Comparison of ENCODE assay signal across 8 cellular contexts in the genomic region with DNA sequence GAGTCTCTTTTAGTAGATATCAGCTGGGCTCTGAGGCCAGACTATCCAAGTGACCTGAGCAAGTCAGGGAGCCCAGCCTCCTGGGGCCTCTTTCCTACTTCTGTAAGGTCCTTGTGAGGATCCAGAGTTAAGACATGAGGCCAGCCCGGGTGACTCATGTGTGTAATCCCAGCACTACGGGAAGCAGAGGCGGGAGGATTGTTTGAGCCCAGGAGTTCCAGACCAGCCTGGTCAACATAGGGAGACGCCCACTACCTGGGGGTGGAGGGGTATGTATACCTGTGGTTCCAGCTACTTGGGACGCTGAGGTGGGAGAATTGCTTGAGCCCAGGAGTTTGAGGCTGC. TPM values are rescaled to one million over a fixed set of nuclear protein-coding genes. Genes with fewer than 3 reads are reported as not detected.
DNase-seq lines count a peak whose midpoint lies in the region; ATAC-seq, FAIRE-seq and TF ChIP-seq lines count a peak whose summit lies in the region.

No MANE protein-coding gene starts in this region.

- H3K4me3 ChIP-seq in WERI-Rb-1 (ENCODE audit: low read depth, low read length): peak overlapping the region; percentile 34
- no peak overlapping the region for H3K4me3 ChIP-seq in skeletal muscle satellite cell (ENCODE audit: low read length)
- no peak overlapping the region for H3K4me3 ChIP-seq in colonic mucosa

- TF ChIP-seq POLR2A in H54 (IDR thresholded peaks at IDR 0.05; ENCODE audit: low read depth, low read length): no peak

- intact Hi-C loops in left ventricle myocardium superior (cut with micrococcal nuclease) (no loop called here), colonic mucosa (cut with DNase I) (no loop called here)

- H3K4me1 ChIP-seq in skeletal muscle satellite cell (ENCODE audit: control insufficient read depth, insufficient read depth, low read length) (peaks cover 18% of the 10 kb centered on the region), colonic mucosa (peaks cover 7% of the 10 kb centered on the region)

- H3K27me3 ChIP-seq in WERI-Rb-1 (ENCODE audit: insufficient read depth, low read depth, severe bottlenecking) (no peaks in the 10 kb centered on the region), skeletal muscle satellite cell (ENCODE audit: control insufficient read depth, insufficient read depth, low read length) (no peaks in the 10 kb centered on the region), colonic mucosa (no peaks in the 10 kb centered on the region)

- peak; percentile 71 for ATAC-seq in left ventricle myocardium superior

- DNase-seq in H54 (ENCODE audit: insufficient read length, low spot score): peak; percentile 54
- peak; percentile 89 for DNase-seq in WERI-Rb-1
- peak; percentile 48 for DNase-seq in left ventricle myocardium superior
- no peak for DNase-seq in activated CD4-positive, alpha-beta T cell treated with anti-CD3 and anti-CD28 coated beads, Interleukin-2, amount 50 U/mL, for 1 hour
- DNase-seq in stimulated activated CD4-positive, alpha-beta T cell treated with anti-CD3 and anti-CD28 coated beads, Interleukin-4, amount 100 ng/mL, for 4 hours: no peak
- no peak for DNase-seq in NCI-H2171 treated with DMSO at 0.1 percent for 48 hours (lab: John Stamatoyannopoulos, UW)
- no peak for DNase-seq in colonic mucosa

- H3K36me3 ChIP-seq in WERI-Rb-1 (no peaks in the 10 kb centered on the region), skeletal muscle satellite cell (ENCODE audit: insufficient read depth, low read length) (no peaks in the 10 kb centered on the region), colonic mucosa (no peaks in the 10 kb centered on the region)

- H3K27ac ChIP-seq in WERI-Rb-1: peak overlapping the region; percentile 89
- no peak overlapping the region for H3K27ac ChIP-seq in colonic mucosa

- H3K4me2 ChIP-seq in skeletal muscle satellite cell (ENCODE audit: low read length): peak overlapping the region; percentile 88

- no peak for TF ChIP-seq CTCF in WERI-Rb-1 (IDR thresholded peaks at IDR 0.05; ENCODE audit: low read depth, low read length)
- no peak for TF ChIP-seq CTCF in colonic mucosa (IDR thresholded peaks at IDR 0.05)

- no peaks in the 10 kb centered on the region for H3K9me3 ChIP-seq in WERI-Rb-1 (ENCODE audit: severe bottlenecking)
- no peaks in the 10 kb centered on the region for H3K9me3 ChIP-seq in skeletal muscle satellite cell (replicated peaks; ENCODE audit: low read length)
- no peaks in the 10 kb centered on the region for H3K9me3 ChIP-seq in colonic mucosa

- FAIRE-seq in H54 (lab: Jason Lieb, UNC): no peak

- peak overlapping the region; percentile 68 for H3K9ac ChIP-seq in skeletal muscle satellite cell (ENCODE audit: low read depth, low read length)
- peak overlapping the region in 1 of 2 donors; percentile 63 for H3K9ac ChIP-seq in colonic mucosa (ENCODE audit: low read depth in 2 of 2, low read length in 2 of 2)

RNA-seq across cellular contexts. Expression of a gene that starts 36.9 kb away (rescaled TPM):
- total RNA-seq in left ventricle myocardium superior (3.5 TPM), colonic mucosa (10 to 100 TPM in 1 of 2 donors, 1 to 10 TPM in 1; 5.9 to 28.0 TPM)
- 6.6 and 12.7 TPM in 2 replicates for total RNA-seq in skeletal muscle satellite cell (2012; rRNA removed)

RNA-seq across cellular contexts. Expression of a gene that starts 43.2 kb away (rescaled TPM):
- total RNA-seq in left ventricle myocardium superior (90.1 TPM), colonic mucosa (100 to 1,000 TPM; 325 to 416 TPM)
- 139 and 152 TPM in 2 replicates for total RNA-seq in skeletal muscle satellite cell (2012; rRNA removed)

RNA-seq across cellular contexts. Expression of a gene that starts 54.9 kb away (rescaled TPM):
- total RNA-seq in left ventricle myocardium superior (not detected), colonic mucosa (not detected)
- total RNA-seq in skeletal muscle satellite cell (2012; rRNA removed): not detected in 2 replicates

Comparison
In these comparisons a context has a peak if more than half of its experiments do, and no peak if none do; other contexts are left out.
1. DNase-seq: peak in H54 (single experiment), WERI-Rb-1 (single experiment) and left ventricle myocardium superior (single experiment); none in activated CD4-positive, alpha-beta T cell treated with anti-CD3 and anti-CD28 coated beads, Interleukin-2, amount 50 U/mL, for 1 hour (single experiment), stimulated activated CD4-positive, alpha-beta T cell treated with anti-CD3 and anti-CD28 coated beads, Interleukin-4, amount 100 ng/mL, for 4 hours (0 of 2), NCI-H2171 treated with DMSO at 0.1 percent for 48 hours (single experiment) and colonic mucosa (single experiment).